In genomic region chr13:84831666-84832657, GRCh38 we compare ENCODE assay signal across 23 cellular contexts.
"Had no signal": no experiment of that assay in that cellular context is flagged by ENCODE, and none has a peak within 500 bp of the region (broad histone marks: within the 10 kb centered on the region; RNA-seq: fewer than 3 reads in every experiment).

No MANE protein-coding gene starts in this region.

- H3K27ac Mint-ChIP-seq: activated naive CD8-positive, alpha-beta T cell treated with anti-CD3 and anti-CD28 coated beads, Interleukin-2, amount 10 ng/mL, durations not matched to agents 7 days and 5 days; activated T-cell treated with anti-CD3 and anti-CD28 coated beads, Interleukin-2, amount 50 U/mL, for 24 hours; activated T-helper 17 cell treated with anti-CD3 and anti-CD28 coated beads, Interleukin-2, amount 50 U/mL, for 72 hours; naive thymus-derived CD4-positive, alpha-beta T cell; T-cell; T-helper 2 cell treated with Interferon-gamma antibody and Interleukin-4, amounts not matched to agents 5 μg/mL and 100 μg/mL, for 36 hours had no signal

- H3K4me1 ChIP-seq: heart left ventricle, left lung, thyroid gland had no signal

- ATAC-seq: activated T-helper 17 cell treated with anti-CD3 and anti-CD28 coated beads, Interleukin-2, amount 50 U/mL, for 72 hours; heart left ventricle; left lung; naive thymus-derived CD4-positive, alpha-beta T cell; sciatic nerve; T-cell had no signal

- H3K9me3 Mint-ChIP-seq: activated naive CD8-positive, alpha-beta T cell treated with anti-CD3 and anti-CD28 coated beads, Interleukin-2, amount 10 ng/mL, durations not matched to agents 7 days and 5 days; activated T-cell treated with anti-CD3 and anti-CD28 coated beads, Interleukin-2, amount 50 U/mL, for 24 hours; activated T-helper 17 cell treated with anti-CD3 and anti-CD28 coated beads, Interleukin-2, amount 50 U/mL, for 72 hours; neural crest cell; T-helper 2 cell treated with Interferon-gamma antibody and Interleukin-4, amounts not matched to agents 5 μg/mL and 100 μg/mL, for 36 hours had no signal

- H3K27me3 Mint-ChIP-seq: activated naive CD8-positive, alpha-beta T cell treated with anti-CD3 and anti-CD28 coated beads, Interleukin-2, amount 10 ng/mL, durations not matched to agents 7 days and 5 days; activated T-cell treated with anti-CD3 and anti-CD28 coated beads, Interleukin-2, amount 50 U/mL, for 24 hours; activated T-helper 17 cell treated with anti-CD3 and anti-CD28 coated beads, Interleukin-2, amount 50 U/mL, for 72 hours; naive thymus-derived CD4-positive, alpha-beta T cell; T-cell had no signal

- H3K4me3 Mint-ChIP-seq: activated naive CD8-positive, alpha-beta T cell treated with anti-CD3 and anti-CD28 coated beads, Interleukin-2, amount 10 ng/mL, durations not matched to agents 7 days and 5 days; activated T-cell treated with anti-CD3 and anti-CD28 coated beads, Interleukin-2, amount 50 U/mL, for 24 hours; activated T-helper 17 cell treated with anti-CD3 and anti-CD28 coated beads, Interleukin-2, amount 50 U/mL, for 72 hours; naive thymus-derived CD4-positive, alpha-beta T cell; neural crest cell; T-cell; T-helper 2 cell treated with Interferon-gamma antibody and Interleukin-4, amounts not matched to agents 5 μg/mL and 100 μg/mL, for 36 hours had no signal

- H3K4me3 ChIP-seq: coronary artery, heart left ventricle, left lung, thyroid gland had no signal

- H3K36me3 ChIP-seq: heart left ventricle, left lung, thyroid gland had no signal

- H3K27ac ChIP-seq: coronary artery, epithelial cell of prostate, heart left ventricle, left lung, thyroid gland, VCaP had no signal

- H3K4me1 Mint-ChIP-seq: activated naive CD8-positive, alpha-beta T cell treated with anti-CD3 and anti-CD28 coated beads, Interleukin-2, amount 10 ng/mL, durations not matched to agents 7 days and 5 days; activated T-helper 17 cell treated with anti-CD3 and anti-CD28 coated beads, Interleukin-2, amount 50 U/mL, for 72 hours; naive thymus-derived CD4-positive, alpha-beta T cell; neural crest cell; T-cell had no signal

- H3K9me3 ChIP-seq: thyroid gland had no signal

- DNase-seq: activated CD8-positive, alpha-beta memory T cell treated with anti-CD3 and anti-CD28 coated beads for 24 hours; activated CD8-positive, alpha-beta memory T cell treated with anti-CD3 and anti-CD28 coated beads, Interleukin-2, amount 50 U/mL, for 4 hours; activated naive CD4-positive, alpha-beta T cell treated with Interleukin-2 at 50 U/mL for 16 hours; activated naive CD8-positive, alpha-beta T cell treated with anti-CD3 and anti-CD28 coated beads, Interleukin-2, amount 10 ng/mL, durations not matched to agents 7 days and 5 days; activated T-cell treated with anti-CD3 and anti-CD28 coated beads, Interleukin-2, amount 50 U/mL, for 24 hours; amygdala; cerebellar nuclear complex; heart left ventricle; kidney glomerular epithelial cell; naive thymus-derived CD4-positive, alpha-beta T cell; stimulated activated CD4-positive, alpha-beta T cell treated with anti-CD3 and anti-CD28 coated beads, Interleukin-4, amount 100 ng/mL, for 1 hour; stimulated activated naive CD4-positive, alpha-beta T cell treated with Interleukin-2 at 50 U/mL for 16 hours; substantia nigra; thyroid gland had no signal

- H3K27me3 ChIP-seq: heart left ventricle, left lung, thyroid gland had no signal
